ENCODE assay signal across 8 cellular contexts in the genomic region with DNA sequence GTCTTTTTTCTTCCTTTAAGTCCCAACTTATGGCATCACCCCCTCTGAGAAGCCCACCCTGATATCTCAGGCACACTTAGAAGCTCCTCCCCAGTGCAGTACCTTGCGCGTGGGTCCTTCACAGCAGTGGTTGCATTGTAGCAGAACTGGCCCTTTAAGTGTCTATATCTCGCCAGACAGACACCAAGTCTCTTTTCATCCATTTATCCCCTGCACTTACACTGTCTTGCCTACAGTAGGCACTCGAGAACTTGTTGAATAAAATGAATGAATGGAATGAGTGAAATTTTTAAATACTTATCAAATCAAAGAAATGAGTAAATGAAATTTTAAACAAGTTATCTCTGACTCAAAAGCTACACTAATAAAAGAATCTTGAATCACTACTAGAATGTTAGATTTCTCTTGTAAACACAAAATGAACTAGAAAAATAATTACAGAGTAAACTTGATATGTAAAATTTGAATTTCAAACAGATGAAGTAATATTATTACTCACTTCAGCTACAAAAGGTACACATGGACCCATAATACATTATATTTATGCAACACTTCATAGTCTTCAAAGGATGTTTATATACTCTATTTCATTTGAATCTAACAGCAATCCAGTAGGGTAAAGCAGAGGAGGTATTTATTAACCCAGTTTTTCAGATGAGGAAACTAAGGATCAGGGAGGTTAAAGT. TPM values are rescaled to one million over a fixed set of nuclear protein-coding genes. Genes with fewer than 3 reads are reported as not detected.
DNase-seq lines count a peak whose midpoint lies in the region; ATAC-seq and TF ChIP-seq lines count a peak whose summit lies in the region.

No MANE protein-coding gene starts in this region.

- H3K9me2 ChIP-seq in PC-3 (replicated peaks; ENCODE audit: low read length), result no peaks in the 10 kb centered on the region

- H3K27me3 ChIP-seq in left ventricle myocardium inferior (ENCODE audit: low read depth) (no peaks in the 10 kb centered on the region), PC-3 (ENCODE audit: low read length) (no peaks in the 10 kb centered on the region)

- DNase-seq in left ventricle myocardium inferior (no peak), cardiac septum (ENCODE audit: low spot score) (no peak), PC-3 (peak; percentile 66), foreskin fibroblast (peak; percentile 17 to 56), 8988T (no peak)
- DNase-seq in activated CD8-positive, alpha-beta memory T cell treated with anti-CD3 and anti-CD28 coated beads, Interleukin-2, amount 10 ng/mL, durations not matched to agents 7 days and 5 days, result no peak
- no peak for DNase-seq in NK-92 treated with Interleukin-12 subunit alpha and Interleukin-12 subunit beta, amount 100 ng/mL, for 24 hours (lab: John Stamatoyannopoulos, UW)

- intact Hi-C loops in left ventricle myocardium inferior (cut with micrococcal nuclease) (no loop called here), cardiac septum (cut with DNase I) (no loop called here), PC-3 (cut with micrococcal nuclease) (loop anchor here (2.0 to 10.0 kb wide), 4 partner anchors 34 to 198 kb away; a partner anchor contains a TSS)

- H4K20me1 ChIP-seq in PC-3 (ENCODE audit: low read length), result no peaks in the 10 kb centered on the region

- no peaks in the 10 kb centered on the region for H3K27me3 Mint-ChIP-seq in activated CD8-positive, alpha-beta memory T cell treated with anti-CD3 and anti-CD28 coated beads, Interleukin-2, amount 10 ng/mL, durations not matched to agents 7 days and 5 days

- H3K27ac ChIP-seq in left ventricle myocardium inferior (replicated peaks), result no peak overlapping the region
- no peak overlapping the region for H3K27ac ChIP-seq in PC-3 (ENCODE audit: low read length)

- peaks cover 4% of the 10 kb centered on the region for H3K4me1 ChIP-seq in left ventricle myocardium inferior
- H3K4me1 ChIP-seq in PC-3 (ENCODE audit: insufficient read depth, low read length), result no peaks in the 10 kb centered on the region

- H3K4me3 Mint-ChIP-seq in activated CD8-positive, alpha-beta memory T cell treated with anti-CD3 and anti-CD28 coated beads, Interleukin-2, amount 10 ng/mL, durations not matched to agents 7 days and 5 days, result no peak overlapping the region

- BruUV-seq in PC-3 (replicated peaks; lab: Mats Ljungman, UMichigan), result no TSS peak

- no peak overlapping the region for H3K9ac ChIP-seq in PC-3 (ENCODE audit: low read length)

- H3K4me3 ChIP-seq in left ventricle myocardium inferior (no peak overlapping the region), PC-3 (ENCODE audit: low read length) (no peak overlapping the region), foreskin fibroblast (ENCODE audit: low read depth in 1 of 2, low read length in 2 of 2) (no peak overlapping the region)

- no peaks in the 10 kb centered on the region for H3K9me3 Mint-ChIP-seq in activated CD8-positive, alpha-beta memory T cell treated with anti-CD3 and anti-CD28 coated beads, Interleukin-2, amount 10 ng/mL, durations not matched to agents 7 days and 5 days (ENCODE audit: low read depth)

- TF ChIP-seq CTCF in left ventricle myocardium inferior (IDR thresholded peaks at IDR 0.05; ENCODE audit: borderline replicate concordance) (peak; percentile 54), PC-3 (conservative IDR thresholded peaks at IDR 0.05; ENCODE audit: low read depth, low read length) (peak; percentile 78), foreskin fibroblast (IDR thresholded peaks at IDR 0.05; ENCODE audit: low read depth, low read length) (peak; percentile 60)

- CTCF ChIA-PET in PC-3 (lab: Charles Lee), result interaction anchor here (0.6 kb wide), 1 partner anchor 514 kb away, joined by 3 read pairs; no protein-coding TSS in a partner anchor
- CTCF ChIA-PET in activated CD8-positive, alpha-beta memory T cell treated with anti-CD3 and anti-CD28 coated beads, Interleukin-2, amount 10 ng/mL, durations not matched to agents 7 days and 5 days (lab: Charles Lee), result no interaction called here

- no peaks in the 10 kb centered on the region for H3K4me1 Mint-ChIP-seq in activated CD8-positive, alpha-beta memory T cell treated with anti-CD3 and anti-CD28 coated beads, Interleukin-2, amount 10 ng/mL, durations not matched to agents 7 days and 5 days

- no peaks in the 10 kb centered on the region for H3K36me3 ChIP-seq in left ventricle myocardium inferior
- H3K36me3 ChIP-seq in PC-3 (ENCODE audit: low read depth, low read length), result no peaks in the 10 kb centered on the region

- H3F3A ChIP-seq in PC-3 (ENCODE audit: low read length, unreplicated experiment), result no peaks in the 10 kb centered on the region

- POLR2A ChIA-PET in PC-3 (lab: Charles Lee; ENCODE audit: unreplicated experiment), result no interaction called here

- ATAC-seq in PC-3 (peak; percentile 82), GM21423 (IDR thresholded peaks at IDR 0.05; ENCODE audit: unreplicated experiment) (no peak)
- no peak for ATAC-seq in activated CD8-positive, alpha-beta memory T cell treated with anti-CD3 and anti-CD28 coated beads, Interleukin-2, amount 10 ng/mL, durations not matched to agents 7 days and 5 days

- H3K9me3 ChIP-seq in left ventricle myocardium inferior (replicated peaks) (peaks cover 7% of the 10 kb centered on the region), PC-3 (ENCODE audit: low read length) (no peaks in the 10 kb centered on the region)

- H3K79me2 ChIP-seq in PC-3 (ENCODE audit: low read length), result no peaks in the 10 kb centered on the region

- no peaks in the 10 kb centered on the region for H3K36me3 Mint-ChIP-seq in activated CD8-positive, alpha-beta memory T cell treated with anti-CD3 and anti-CD28 coated beads, Interleukin-2, amount 10 ng/mL, durations not matched to agents 7 days and 5 days

- H3K27ac Mint-ChIP-seq in activated CD8-positive, alpha-beta memory T cell treated with anti-CD3 and anti-CD28 coated beads, Interleukin-2, amount 10 ng/mL, durations not matched to agents 7 days and 5 days, result no peak overlapping the region

- H2AFZ ChIP-seq in PC-3 (ENCODE audit: low read length), result no peak overlapping the region

- no peak overlapping the region for H3K4me2 ChIP-seq in PC-3 (ENCODE audit: low read length)

RNA-seq across cellular contexts. Expression of a gene that starts 54.7 kb away (rescaled TPM):
- total RNA-seq in left ventricle myocardium inferior, result 23.3 TPM
- total RNA-seq in cardiac septum, result 36.3 TPM
- total RNA-seq in PC-3 (2014; rRNA removed), result 18.0 and 21.1 TPM in 2 replicates
- total RNA-seq in activated CD8-positive, alpha-beta memory T cell treated with anti-CD3 and anti-CD28 coated beads, Interleukin-2, amount 10 ng/mL, durations not matched to agents 7 days and 5 days, result 10 to 100 TPM; 28.8 to 30.2 TPM

Comparison
In these comparisons a context has a peak if more than half of its experiments do, and no peak if none do; other contexts are left out.
1. DNase-seq: peak in PC-3 (single experiment) and foreskin fibroblast (2 of 2); none in left ventricle myocardium inferior (single experiment), cardiac septum (single experiment), activated CD8-positive, alpha-beta memory T cell treated with anti-CD3 and anti-CD28 coated beads, Interleukin-2, amount 10 ng/mL, durations not matched to agents 7 days and 5 days (single experiment), NK-92 treated with Interleukin-12 subunit alpha and Interleukin-12 subunit beta, amount 100 ng/mL, for 24 hours (single experiment) and 8988T (single experiment).
2. Peak in every context shown above with its lines, with median percentiles within 50 percentile points of each other: CTCF ChIP-seq.